In the genomic region with DNA sequence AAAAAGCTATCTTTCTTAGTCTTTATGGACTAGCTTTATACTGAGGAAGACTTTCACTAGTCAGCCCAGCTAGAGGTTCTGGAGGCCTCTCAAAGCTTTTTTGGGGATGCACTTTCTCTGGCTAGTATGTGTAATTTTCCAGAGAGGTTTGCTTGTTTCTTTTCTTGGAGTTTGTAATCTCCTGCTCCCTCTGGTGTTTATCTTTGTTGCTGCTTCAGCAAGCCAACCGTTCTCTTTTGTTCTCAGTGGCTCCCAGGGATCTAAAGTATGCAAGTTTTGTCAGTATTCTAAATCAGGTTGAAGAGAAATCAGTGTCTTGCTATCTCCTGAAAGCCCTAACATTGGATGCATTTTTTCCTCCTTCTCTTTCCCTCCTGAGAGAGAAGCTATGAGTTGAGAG, we compare ENCODE assay signal across 9 cellular contexts.
DNase-seq lines count a peak whose midpoint lies in the region; ATAC-seq and TF ChIP-seq lines count a peak whose summit lies in the region.
"Had no signal": no experiment of that assay in that cellular context is flagged by ENCODE, and none has a peak within 500 bp of the region (broad histone marks: within the 10 kb centered on the region; RNA-seq: fewer than 3 reads in every experiment).

No MANE protein-coding gene starts in this region.

- peaks cover 3% of the 10 kb centered on the region; the same call in 1 of the 2 replicates for H3K9me3 ChIP-seq in AG04450 (ENCODE audit: control insufficient read depth, insufficient read depth, low read length)
- H3K9me3 ChIP-seq in T-helper 17 cell (ENCODE audit: control insufficient read depth, low read length, poor library complexity, severe bottlenecking), result no peaks in the 10 kb centered on the region

- POLR2A ChIA-PET in AG04450 (lab: Yijun Ruan, JAX), result no interaction called here

- peaks cover 5% of the 10 kb centered on the region for H3K4me1 Mint-ChIP-seq in T-helper 17 cell
- no peaks in the 10 kb centered on the region for H3K4me1 Mint-ChIP-seq in activated T-helper 1 cell treated with anti-CD3 and anti-CD28 coated beads, Interleukin-12 subunit alpha, Interleukin-12 subunit beta, Interleukin-2, Interleukin-4 antibody, amounts not matched to agents 30 ng/mL and 10 ng/mL and 1 ng/mL, durations not matched to agents 14 hours and 24 hours and 36 hours (ENCODE audit: low read depth)

- CTCF ChIA-PET in AG04450 (lab: Charles Lee), result interaction anchor here (0.7 to 3.0 kb wide), 15 partner anchors 13 to 296 kb away, joined by 3 to 18 read pairs (median 4); no protein-coding TSS in a partner anchor

- no peaks in the 10 kb centered on the region for H3K27me3 ChIP-seq in AG04450 (ENCODE audit: control insufficient read depth, insufficient read depth, low read length)

- H3K9me3 Mint-ChIP-seq in activated T-helper 1 cell treated with anti-CD3 and anti-CD28 coated beads, Interleukin-12 subunit alpha, Interleukin-12 subunit beta, Interleukin-2, Interleukin-4 antibody, amounts not matched to agents 30 ng/mL and 10 ng/mL and 1 ng/mL, durations not matched to agents 14 hours and 24 hours and 36 hours, result no peaks in the 10 kb centered on the region

- DNase-seq in AG04450 (ENCODE audit: low read depth, low spot score) (no peak), GM13977 (ENCODE audit: low spot score) (peak; percentile 26), T-helper 17 cell (no peak), iPS DF 19.7 (ENCODE audit: low read depth, low spot score) (peak; percentile 50), putamen (ENCODE audit: low spot score) (no peak)
- DNase-seq in activated T-helper 1 cell treated with anti-CD3 and anti-CD28 coated beads, Interleukin-12 subunit alpha, Interleukin-12 subunit beta, Interleukin-2, Interleukin-4 antibody, amounts not matched to agents 30 ng/mL and 10 ng/mL and 1 ng/mL, durations not matched to agents 14 hours and 24 hours and 36 hours (ENCODE audit: low spot score), result no peak
- DNase-seq: activated CD4-positive, alpha-beta T cell treated with anti-CD3 and anti-CD28 coated beads, Interleukin-2, amount 50 U/mL, for 1 hour had no signal

- no peaks in the 10 kb centered on the region for H3K27me3 Mint-ChIP-seq in T-helper 17 cell
- H3K27me3 Mint-ChIP-seq in activated T-helper 1 cell treated with anti-CD3 and anti-CD28 coated beads, Interleukin-12 subunit alpha, Interleukin-12 subunit beta, Interleukin-2, Interleukin-4 antibody, amounts not matched to agents 30 ng/mL and 10 ng/mL and 1 ng/mL, durations not matched to agents 14 hours and 24 hours and 36 hours (ENCODE audit: insufficient read depth), result no peaks in the 10 kb centered on the region

- H3K36me3 Mint-ChIP-seq in T-helper 17 cell (ENCODE audit: low read depth), result no peaks in the 10 kb centered on the region
- H3K36me3 Mint-ChIP-seq in activated T-helper 1 cell treated with anti-CD3 and anti-CD28 coated beads, Interleukin-12 subunit alpha, Interleukin-12 subunit beta, Interleukin-2, Interleukin-4 antibody, amounts not matched to agents 30 ng/mL and 10 ng/mL and 1 ng/mL, durations not matched to agents 14 hours and 24 hours and 36 hours (ENCODE audit: low read depth), result no peaks in the 10 kb centered on the region

- intact Hi-C loops in activated T-helper 1 cell treated with anti-CD3 and anti-CD28 coated beads, Interleukin-12 subunit alpha, Interleukin-12 subunit beta, Interleukin-2, Interleukin-4 antibody, amounts not matched to agents 30 ng/mL and 10 ng/mL and 1 ng/mL, durations not matched to agents 14 hours and 24 hours and 36 hours (cut with micrococcal nuclease), result loop anchor here (5.0 to 10.0 kb wide), 2 partner anchors 186 to 283 kb away; no protein-coding TSS in a partner anchor

- H3K27ac Mint-ChIP-seq in T-helper 17 cell, result no peak overlapping the region
- H3K27ac Mint-ChIP-seq in activated T-helper 1 cell treated with anti-CD3 and anti-CD28 coated beads, Interleukin-12 subunit alpha, Interleukin-12 subunit beta, Interleukin-2, Interleukin-4 antibody, amounts not matched to agents 30 ng/mL and 10 ng/mL and 1 ng/mL, durations not matched to agents 14 hours and 24 hours and 36 hours, result no peak overlapping the region

- in situ Hi-C loops in GM13977 (cut with MboI; ENCODE audit: low pct_unique_long_range_greater_than_20kb, low sequenced_read_pairs, unreplicated experiment), result no loop called here

- no peak overlapping the region for H3K4me3 Mint-ChIP-seq in T-helper 17 cell
- H3K4me3 Mint-ChIP-seq in activated T-helper 1 cell treated with anti-CD3 and anti-CD28 coated beads, Interleukin-12 subunit alpha, Interleukin-12 subunit beta, Interleukin-2, Interleukin-4 antibody, amounts not matched to agents 30 ng/mL and 10 ng/mL and 1 ng/mL, durations not matched to agents 14 hours and 24 hours and 36 hours, result no peak overlapping the region

- ATAC-seq in T-helper 17 cell, result peak; percentile 46
- no peak for ATAC-seq in GM21825 (IDR thresholded peaks at IDR 0.05; ENCODE audit: unreplicated experiment)
- no peak for ATAC-seq in GM18498 (IDR thresholded peaks at IDR 0.05; ENCODE audit: unreplicated experiment)

- H3K4me3 ChIP-seq in AG04450 (ENCODE audit: low read depth, low read length), result no peak overlapping the region

- H3K27ac ChIP-seq in AG04450 (ENCODE audit: low read depth, low read length), result no peak overlapping the region

- TF ChIP-seq CTCF in AG04450 (IDR thresholded peaks at IDR 0.05; ENCODE audit: low read depth, low read length) (peak; percentile 54), GM13977 (IDR thresholded peaks at IDR 0.05; ENCODE audit: extremely low read depth, insufficient read depth, missing control alignments) (no peak)

Comparison
In these comparisons a context has a peak if more than half of its experiments do, and no peak if none do; other contexts are left out.
1. DNase-seq: peak in GM13977 (single experiment) and iPS DF 19.7 (single experiment); none in AG04450 (single experiment), T-helper 17 cell (0 of 3), activated T-helper 1 cell treated with anti-CD3 and anti-CD28 coated beads, Interleukin-12 subunit alpha, Interleukin-12 subunit beta, Interleukin-2, Interleukin-4 antibody, amounts not matched to agents 30 ng/mL and 10 ng/mL and 1 ng/mL, durations not matched to agents 14 hours and 24 hours and 36 hours (single experiment) and putamen (single experiment).